Comparison of ENCODE assay signal across 1 cellular context in the genomic region with DNA sequence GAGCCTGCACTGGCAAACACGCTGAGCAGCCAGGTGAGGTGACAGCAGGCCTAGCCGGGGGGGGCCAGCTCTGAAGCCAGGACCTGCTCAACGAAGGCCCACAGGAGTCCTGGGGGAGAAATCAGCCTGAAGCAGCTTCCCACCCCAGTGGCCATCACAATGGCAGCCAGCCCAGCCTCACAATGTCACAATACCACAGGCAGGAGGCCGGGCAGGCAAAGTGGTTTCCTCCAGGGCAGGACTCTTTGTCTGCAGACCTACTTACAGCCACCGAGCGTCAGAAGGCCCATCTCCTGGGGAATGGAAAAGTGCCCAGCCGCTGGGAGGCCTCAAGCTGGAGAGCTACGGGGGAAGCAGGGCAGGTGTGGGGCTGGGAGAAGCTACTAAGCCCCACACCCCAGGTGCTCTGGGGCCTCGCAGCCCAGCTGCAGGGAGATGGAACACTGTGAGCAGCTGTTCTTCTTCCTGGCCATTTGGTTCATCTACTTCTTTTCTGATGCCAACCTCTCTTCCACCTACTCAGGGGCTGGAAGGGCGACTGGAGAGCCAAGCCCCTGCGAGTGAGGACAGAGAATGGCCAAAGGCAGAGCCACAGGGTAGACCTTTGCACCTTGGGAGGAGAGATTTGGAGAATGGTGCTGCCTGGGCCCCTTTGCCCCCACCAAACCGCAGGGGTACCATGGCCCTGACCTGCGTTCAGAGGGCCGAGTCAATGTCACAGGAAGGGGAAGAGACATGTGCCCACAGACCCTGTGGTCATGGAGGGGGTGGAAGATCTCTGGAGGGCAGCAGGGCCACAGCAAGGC.
TF ChIP-seq lines count a peak whose summit lies in the region.

No MANE protein-coding gene starts in this region.

TF ChIP-seq in H1, 55 proteins besides CTCF, POLR2A, EP300 and RAD21:
- no peak for TF ChIP-seq CTBP2 (IDR thresholded peaks at IDR 0.05; ENCODE audit: borderline replicate concordance, insufficient read depth, insufficient read length, low read length)
- TF ChIP-seq KDM5A (IDR thresholded peaks at IDR 0.05; ENCODE audit: low read length) = no peak
- TF ChIP-seq RNF2 (IDR thresholded peaks at IDR 0.05; ENCODE audit: borderline replicate concordance, low read depth, low read length, missing control alignments, poor library complexity, severe bottlenecking) = no peak
- no peak for TF ChIP-seq CEBPB (IDR thresholded peaks at IDR 0.05; ENCODE audit: low read depth, low read length)
- no peak for TF ChIP-seq GABPA (IDR thresholded peaks at IDR 0.05; ENCODE audit: borderline replicate concordance, insufficient read depth, low read length)
- 0 out of 2 replicates have a peak, but pooled peaks have one; percentile 16 for TF ChIP-seq YY1 (IDR thresholded peaks at IDR 0.05; ENCODE audit: low read depth, low read length)
